1 cellular context compared by ENCODE assay signal in genomic region chr14:63611078-63611477, GRCh38.
TF ChIP-seq lines count a peak whose summit lies in the region.

No MANE protein-coding gene starts in this region.

TF ChIP-seq in K562, 482 proteins besides CTCF, POLR2A, EP300 and RAD21:
- TF ChIP-seq ZBTB49 (CRISPR knock-in tag; IDR thresholded peaks at IDR 0.05; ENCODE audit: borderline replicate concordance) (no peak), UBTF (IDR thresholded peaks at IDR 0.05; ENCODE audit: borderline replicate concordance in 1 of 2, low read depth in 2 of 2, low read length in 2 of 2) (no peak), RB1 (IDR thresholded peaks at IDR 0.05; ENCODE audit: low read depth) (no peak), NUFIP1 (IDR thresholded peaks at IDR 0.05; ENCODE audit: partially characterized antibody) (no peak), ZNF449 (CRISPR knock-in tag; IDR thresholded peaks at IDR 0.05) (no peak), EZH2 (IDR thresholded peaks at IDR 0.05; ENCODE audit: borderline replicate concordance, low read depth, low read length) (no peak), ATF3 (IDR thresholded peaks at IDR 0.05) (peak; percentile 12; the same call in 1 of the 2 replicates), ATF3 (CRISPR knock-in tag; conservative IDR thresholded peaks at IDR 0.05) (no peak), FOXA3 (CRISPR knock-in tag; conservative IDR thresholded peaks at IDR 0.05 in 1 of 2, IDR thresholded peaks at IDR 0.05 in 1 of 2) (no peak), CEBPB (tag; IDR thresholded peaks at IDR 0.05) (peak; percentile 52), JUNB (CRISPR knock-in tag; conservative IDR thresholded peaks at IDR 0.05) (no peak), U2AF1 (optimal IDR thresholded peaks at IDR 0.05; ENCODE audit: low read depth, low read length) (no peak), SUPT5H (IDR thresholded peaks at IDR 0.05) (no peak)
